15 cellular contexts compared by ENCODE assay signal in genomic region chr15:77531191-77532000, GRCh38.
DNase-seq lines count a peak whose midpoint lies in the region; ATAC-seq and TF ChIP-seq lines count a peak whose summit lies in the region.
"Had no signal": no experiment of that assay in that cellular context is flagged by ENCODE, and none has a peak within 500 bp of the region (broad histone marks: within the 10 kb centered on the region; RNA-seq: fewer than 3 reads in every experiment).

No MANE protein-coding gene starts in this region.

- H3K9me3 ChIP-seq in IMR-90 (ENCODE audit: control insufficient read depth, insufficient read depth, low read length) (no peaks in the 10 kb centered on the region), lower lobe of right lung (no peaks in the 10 kb centered on the region), spleen (no peaks in the 10 kb centered on the region), esophagus squamous epithelium (no peaks in the 10 kb centered on the region)

- H3K4me1 Mint-ChIP-seq in WTC11 (peaks cover 79% of the 10 kb centered on the region), mesothelial cell of epicardium (peaks cover 60% of the 10 kb centered on the region)

- dilution Hi-C loops in IMR-90 (cut with HindIII; ENCODE audit: low sequenced_read_pairs, unreplicated experiment), result no loop called here

- H3K36me3 ChIP-seq in IMR-90 (ENCODE audit: control insufficient read depth, insufficient read depth, low read length) (no peaks in the 10 kb centered on the region), lower lobe of right lung (no peaks in the 10 kb centered on the region), spleen (no peaks in the 10 kb centered on the region), esophagus squamous epithelium (no peaks in the 10 kb centered on the region)

- intact Hi-C loops in IMR-90 (cut with micrococcal nuclease) (no loop called here), lower lobe of right lung (cut with DNase I) (no loop called here), spleen (cut with DNase I; ENCODE audit: low total_unique reads) (no loop called here), esophagus squamous epithelium (cut with DNase I) (no loop called here)

- no peak overlapping the region for H3K23ac ChIP-seq in IMR-90 (ENCODE audit: low read depth, low read length)

- peaks cover 6% of the 10 kb centered on the region for H3K9me1 ChIP-seq in IMR-90 (ENCODE audit: insufficient read depth, low read length)

- 0 out of 2 replicates have a peak overlapping the region, but pooled peaks have one; percentile 1 for H2AK5ac ChIP-seq in IMR-90 (ENCODE audit: low read depth, low read length)

- peaks cover 13% of the 10 kb centered on the region for H3K27me3 Mint-ChIP-seq in WTC11 (ENCODE audit: low read depth)
- H3K27me3 Mint-ChIP-seq in mesothelial cell of epicardium (ENCODE audit: low read depth), result no peaks in the 10 kb centered on the region

- in situ Hi-C loops in IMR-90 (cut with MboI; ENCODE audit: low sequenced_read_pairs), result no loop called here

- no peak overlapping the region for H4K8ac ChIP-seq in IMR-90 (ENCODE audit: low read depth in 2 of 2, low read length in 2 of 2)

- no TSS peak for BruUV-seq in IMR-90 (replicated peaks; lab: Mats Ljungman, UMichigan)

- H3K27me3 ChIP-seq in IMR-90 (ENCODE audit: control insufficient read depth, insufficient read depth, low read length), result peaks cover 23% of the 10 kb centered on the region
- H3K27me3 ChIP-seq in lower lobe of right lung (ENCODE audit: low read depth), result no peaks in the 10 kb centered on the region
- no peaks in the 10 kb centered on the region for H3K27me3 ChIP-seq in spleen (replicated peaks in 1 of 7)
- H3K27me3 ChIP-seq in esophagus squamous epithelium, result peaks cover 0 to 26% (median 0%) of the 10 kb centered on the region in 4 donors

- H3K56ac ChIP-seq in IMR-90 (ENCODE audit: extremely low read depth, insufficient read depth, low read length), result no peak overlapping the region

- H3K4me3 ChIP-seq in IMR-90 (ENCODE audit: insufficient read depth, low read depth, low read length), result no peak overlapping the region
- no peak overlapping the region for H3K4me3 ChIP-seq in lower lobe of right lung
- no peak overlapping the region for H3K4me3 ChIP-seq in spleen
- H3K4me3 ChIP-seq in esophagus squamous epithelium, result no peak overlapping the region

- POLR2A ChIA-PET in IMR-90 (lab: Charles Lee; ENCODE audit: unreplicated experiment) (no interaction called here), WTC11 (lab: Charles Lee) (no interaction called here)

- no peaks in the 10 kb centered on the region for H3K36me3 Mint-ChIP-seq in WTC11
- H3K36me3 Mint-ChIP-seq in mesothelial cell of epicardium, result no peaks in the 10 kb centered on the region

- H2BK20ac ChIP-seq in IMR-90 (ENCODE audit: low read depth, low read length), result no peak overlapping the region

- H3K9me3 Mint-ChIP-seq in WTC11 (no peaks in the 10 kb centered on the region; the same call in 1 of the 2 replicates), mesothelial cell of epicardium (peaks cover 3% of the 10 kb centered on the region)

- H3K4ac ChIP-seq in IMR-90 (ENCODE audit: low read depth, low read length), result no peak overlapping the region

- H2BK15ac ChIP-seq in IMR-90 (ENCODE audit: low read depth, low read length), result no peak overlapping the region

- H3K18ac ChIP-seq in IMR-90 (ENCODE audit: low read depth, low read length), result no peak overlapping the region

- H3K4me1 ChIP-seq in IMR-90 (ENCODE audit: control insufficient read depth, insufficient read depth, low read length) (peaks cover 17% of the 10 kb centered on the region), lower lobe of right lung (peaks cover 13% of the 10 kb centered on the region), spleen (peaks cover 3 to 57% (median 19%) of the 10 kb centered on the region in 6 donors), esophagus squamous epithelium (peaks cover 6 to 22% (median 13%) of the 10 kb centered on the region in 3 donors)

- no peak for TF ChIP-seq CTCF in IMR-90 (conservative IDR thresholded peaks at IDR 0.05; ENCODE audit: low read depth, low read length)
- TF ChIP-seq CTCF in WTC11 (IDR thresholded peaks at IDR 0.05), result no peak
- no peak for TF ChIP-seq CTCF in lower lobe of right lung (IDR thresholded peaks at IDR 0.05)
- TF ChIP-seq CTCF in spleen (IDR thresholded peaks at IDR 0.05 in 8 of 11, conservative IDR thresholded peaks at IDR 0.05 in 3 of 11), result no peak
- TF ChIP-seq CTCF in esophagus squamous epithelium (IDR thresholded peaks at IDR 0.05), result no peak
- no peak for TF ChIP-seq CTCF in mesothelial cell of epicardium (IDR thresholded peaks at IDR 0.05; ENCODE audit: unreplicated experiment)

- no peaks in the 10 kb centered on the region for H4K20me1 ChIP-seq in IMR-90 (ENCODE audit: insufficient read depth, low read length)

- H3K27ac Mint-ChIP-seq in WTC11 (no peak overlapping the region), mesothelial cell of epicardium (no peak overlapping the region)

- ATAC-seq in IMR-90 (ENCODE audit: low read depth) (no peak), WTC11 (no peak), lower lobe of right lung (no peak)
- ATAC-seq: Panc1 had no signal

- no peak overlapping the region for H2BK120ac ChIP-seq in IMR-90 (ENCODE audit: low read depth, low read length)

- DNase-seq in IMR-90 (no peak), WTC11 (ENCODE audit: low spot score) (peak; percentile 10), lower lobe of right lung (peak; percentile 32), spleen (peak; percentile 31), NCI-H510A (lab: John Stamatoyannopoulos, UW) (no peak), esophagus squamous epithelium (lab: John Stamatoyannopoulos, UW) (no peak), mesothelial cell of epicardium (ENCODE audit: low spot score in 2 of 2, unreplicated experiment in 2 of 2) (no peak)
- DNase-seq: ACHN, C1 segment of cervical spinal cord, DMS79, Karpas-422, NCI-H1436, NCI-H1930, NCI-H69 had no signal

- no peak overlapping the region for H4K5ac ChIP-seq in IMR-90 (ENCODE audit: low read depth, low read length)

- no peak overlapping the region for H3K14ac ChIP-seq in IMR-90 (replicated peaks; ENCODE audit: low read depth, low read length)

- H3K4me2 ChIP-seq in IMR-90 (ENCODE audit: low read depth, low read length), result no peak overlapping the region

- peak overlapping the region; percentile 63 for H2AK9ac ChIP-seq in IMR-90 (replicated peaks; ENCODE audit: low read depth, low read length, poor library complexity)

- no peak overlapping the region for H3K9ac ChIP-seq in IMR-90 (ENCODE audit: low read depth, low read length)

- 88% methylated on average over 14 of the region's 26 CpGs; no CpG with 5 or more reads in 1 of the 2 experiments for WGBS in IMR-90 (ENCODE audit: extremely low coverage in 2 of 2, insufficient read length in 1 of 2), 2 experiments
- WGBS in spleen, 5 donors, result 83 to 92% (median 89%) methylated on average over 26 of the region's 26 CpGs
- 88 to 90% methylated on average over 7 to 14 of the region's 26 CpGs for WGBS in esophagus squamous epithelium, 2 donors

- H2BK5ac ChIP-seq in IMR-90 (ENCODE audit: low read depth, low read length, poor library complexity, severe bottlenecking), result no peak overlapping the region

- H2AFZ ChIP-seq in IMR-90 (replicated peaks; ENCODE audit: low read length, poor library complexity), result peak overlapping the region; percentile 2

- H3K27ac ChIP-seq in IMR-90 (ENCODE audit: insufficient read depth, low read length) (no peak overlapping the region), lower lobe of right lung (no peak overlapping the region), spleen (no peak overlapping the region), esophagus squamous epithelium (no peak overlapping the region)

- H4K91ac ChIP-seq in IMR-90 (ENCODE audit: insufficient read depth, low read depth, low read length), result no peak overlapping the region

- H3K4me3 Mint-ChIP-seq in WTC11 (no peak overlapping the region), mesothelial cell of epicardium (no peak overlapping the region)

- CTCF ChIA-PET in IMR-90 (lab: Yijun Ruan, JAX) (interaction anchor here (2.0 kb wide), 1 partner anchor 12 kb away, joined by 6 read pairs; no protein-coding TSS in a partner anchor), WTC11 (lab: Charles Lee) (interaction anchor here (1.1 to 1.6 kb wide), 2 partner anchors 12 to 34 kb away, joined by 4 to 9 read pairs; no protein-coding TSS in a partner anchor)

- no peak for TF ChIP-seq RAD21 in IMR-90 (IDR thresholded peaks at IDR 0.05; ENCODE audit: low read length)

- TF ChIP-seq POLR2A in IMR-90 (IDR thresholded peaks at IDR 0.05; ENCODE audit: low read depth, low read length), result no peak
- TF ChIP-seq POLR2A in spleen (IDR thresholded peaks at IDR 0.05), result no peak
- TF ChIP-seq POLR2A in esophagus squamous epithelium (IDR thresholded peaks at IDR 0.05), result no peak

- H3K79me1 ChIP-seq in IMR-90 (ENCODE audit: low read depth in 1 of 2, low read length in 2 of 2), result no peaks in the 10 kb centered on the region; a peak in 1 of 4 replicates

TF ChIP-seq in IMR-90, 13 proteins besides CTCF, POLR2A, EP300 and RAD21 (continues in another document):
- TF ChIP-seq USF2 (IDR thresholded peaks at IDR 0.05; ENCODE audit: low read depth, low read length) (no peak), MXI1 (IDR thresholded peaks at IDR 0.05; ENCODE audit: borderline replicate concordance, low read depth, low read length) (no peak), BHLHE40 (IDR thresholded peaks at IDR 0.05; ENCODE audit: low read depth, low read length) (no peak), RCOR1 (IDR thresholded peaks at IDR 0.05; ENCODE audit: insufficient replicate concordance, low read length) (no peak), NFE2L2 (IDR thresholded peaks at IDR 0.05; ENCODE audit: low read depth, low read length) (no peak)

TF ChIP-seq in WTC11, 78 proteins besides CTCF, POLR2A, EP300 and RAD21 (continues in another document):
- no peak for TF ChIP-seq TEAD4 (CRISPR knock-in tag; IDR thresholded peaks at IDR 0.05)
- no peak for TF ChIP-seq PREB (CRISPR knock-in tag; IDR thresholded peaks at IDR 0.05; ENCODE audit: borderline replicate concordance)
- no peak for TF ChIP-seq IRF2 (CRISPR knock-in tag; IDR thresholded peaks at IDR 0.05; ENCODE audit: borderline replicate concordance, low read depth)
- TF ChIP-seq ZNF423 (CRISPR knock-in tag; IDR thresholded peaks at IDR 0.05), result no peak

Comparison
In these comparisons a context has a peak if more than half of its experiments do, and no peak if none do; other contexts are left out.
1. DNase-seq: peak in WTC11 (single experiment), lower lobe of right lung (single experiment) and spleen (single experiment); none in IMR-90 (single experiment), NCI-H510A (single experiment), esophagus squamous epithelium (single experiment) and mesothelial cell of epicardium (0 of 2).